38 cellular contexts compared by ENCODE assay signal in genomic region chr4:80252953-80253352, GRCh38. TPM values are rescaled to one million over a fixed set of nuclear protein-coding genes. Genes with fewer than 3 reads are reported as not detected.
"Had no signal": no experiment of that assay in that cellular context is flagged by ENCODE, and none has a peak within 500 bp of the region (broad histone marks: within the 10 kb centered on the region; RNA-seq: fewer than 3 reads in every experiment).

No MANE protein-coding gene starts in this region.

- H3K4me3 Mint-ChIP-seq: activated B cell treated with CpG ODN at 0.5 μM for 24 hours; activated CD4-positive, alpha-beta memory T cell treated with anti-CD3 and anti-CD28 coated beads for 36 hours; activated naive CD4-positive, alpha-beta T cell treated with anti-CD3 and anti-CD28 coated beads for 36 hours; activated naive CD8-positive, alpha-beta T cell; activated naive CD8-positive, alpha-beta T cell treated with anti-CD3 and anti-CD28 coated beads, Interleukin-2, amount 50 U/mL, for 24 hours; activated T-cell treated with anti-CD3 and anti-CD28 coated beads, Interleukin-2, amount 50 U/mL, for 4 hours; activated T-helper 1 cell treated with anti-CD3 and anti-CD28 coated beads, Interleukin-12 subunit alpha, Interleukin-12 subunit beta, Interleukin-2, Interleukin-4 antibody, amounts not matched to agents 30 ng/mL and 10 ng/mL and 1 ng/mL, durations not matched to agents 14 hours and 24 hours and 36 hours had no signal

- H3K4me1 Mint-ChIP-seq: activated B cell treated with CpG ODN at 0.5 μM for 24 hours; activated naive CD8-positive, alpha-beta T cell treated with anti-CD3 and anti-CD28 coated beads, Interleukin-2, amount 50 U/mL, for 24 hours had no signal

- H3K27me3 ChIP-seq: brain microvascular endothelial cell, Peyer's patch, SJSA1 had no signal

- H3K27ac Mint-ChIP-seq: activated B cell treated with CpG ODN at 0.5 μM for 24 hours; activated CD4-positive, alpha-beta memory T cell treated with anti-CD3 and anti-CD28 coated beads for 36 hours; activated naive CD4-positive, alpha-beta T cell treated with anti-CD3 and anti-CD28 coated beads for 36 hours; activated naive CD8-positive, alpha-beta T cell; activated naive CD8-positive, alpha-beta T cell treated with anti-CD3 and anti-CD28 coated beads, Interleukin-2, amount 50 U/mL, for 24 hours; activated T-helper 1 cell treated with anti-CD3 and anti-CD28 coated beads, Interleukin-12 subunit alpha, Interleukin-12 subunit beta, Interleukin-2, Interleukin-4 antibody, amounts not matched to agents 30 ng/mL and 10 ng/mL and 1 ng/mL, durations not matched to agents 14 hours and 24 hours and 36 hours had no signal

- H3K9me3 Mint-ChIP-seq: activated B cell treated with CpG ODN at 0.5 μM for 24 hours; activated CD4-positive, alpha-beta memory T cell treated with anti-CD3 and anti-CD28 coated beads for 36 hours; activated naive CD4-positive, alpha-beta T cell treated with anti-CD3 and anti-CD28 coated beads for 36 hours; activated naive CD8-positive, alpha-beta T cell treated with anti-CD3 and anti-CD28 coated beads, Interleukin-2, amount 50 U/mL, for 24 hours; activated T-cell treated with anti-CD3 and anti-CD28 coated beads, Interleukin-2, amount 50 U/mL, for 4 hours; activated T-helper 1 cell treated with anti-CD3 and anti-CD28 coated beads, Interleukin-12 subunit alpha, Interleukin-12 subunit beta, Interleukin-2, Interleukin-4 antibody, amounts not matched to agents 30 ng/mL and 10 ng/mL and 1 ng/mL, durations not matched to agents 14 hours and 24 hours and 36 hours had no signal

- H3K4me3 ChIP-seq: Peyer's patch, SJSA1 had no signal

- DNase-seq: activated B cell treated with CpG ODN at 0.5 μM for 24 hours; activated CD4-positive, alpha-beta memory T cell treated with anti-CD3 and anti-CD28 coated beads for 36 hours; activated CD4-positive, alpha-beta T cell treated with anti-CD3 and anti-CD28 coated beads for 4 hours; activated CD4-positive, alpha-beta T cell treated with anti-CD3 and anti-CD28 coated beads, Interleukin-2, amount 50 U/mL, for 1 hour; activated CD4-positive, CD25-positive, alpha-beta regulatory T cell treated with anti-CD3 and anti-CD28 coated beads, Interleukin-2, amount 50 U/mL, for 72 hours; activated CD8-positive, alpha-beta memory T cell treated with anti-CD3 and anti-CD28 coated beads, Interleukin-2, amount 50 U/mL, for 4 hours; activated gamma-delta T cell treated with Interleukin-2 at 50 U/mL for 16 hours; activated naive CD4-positive, alpha-beta T cell treated with anti-CD3 and anti-CD28 coated beads for 36 hours; activated naive CD8-positive, alpha-beta T cell treated with anti-CD3 and anti-CD28 coated beads, Interleukin-2, amount 50 U/mL, for 24 hours; activated T-cell treated with anti-CD3 and anti-CD28 coated beads for 4 hours; activated T-cell treated with anti-CD3 and anti-CD28 coated beads, Interleukin-2, amount 50 U/mL, for 4 hours; anterior cingulate cortex; brain microvascular endothelial cell; central memory CD4-positive, alpha-beta T cell; Kasumi-1; MM.1S; NCI-H1105; NCI-H1417 treated with DMSO at 0.1 percent for 48 hours; NCI-H187 treated with DMSO at 0.1 percent for 48 hours; NCI-H2081; NCI-H2171 treated with DMSO at 0.1 percent for 48 hours; NCI-H2227 treated with DMSO at 0.1 percent for 48 hours; NCI-H446; NCI-H510A treated with DMSO at 0.1 percent for 48 hours; NCI-H526 treated with DMSO at 0.1 percent for 48 hours; NCI-H774; PC-3; Peyer's patch; RPMI8226; SHP77 treated with DMSO at 0.1 percent for 48 hours; SW 1271; T-helper 1 cell; T-helper 2 cell; T-helper 9 cell had no signal

- ATAC-seq: activated naive CD8-positive, alpha-beta T cell treated with anti-CD3 and anti-CD28 coated beads, Interleukin-2, amount 50 U/mL, for 24 hours; activated T-cell treated with anti-CD3 and anti-CD28 coated beads, Interleukin-2, amount 50 U/mL, for 4 hours; PC-3 had no signal

- H3K36me3 Mint-ChIP-seq: activated CD4-positive, alpha-beta memory T cell treated with anti-CD3 and anti-CD28 coated beads for 36 hours; activated naive CD8-positive, alpha-beta T cell had no signal

- H3K36me3 ChIP-seq: brain microvascular endothelial cell, Peyer's patch, SJSA1 had no signal

- H3K27ac ChIP-seq: brain microvascular endothelial cell, Peyer's patch, SJSA1, VCaP had no signal

- H3K4me1 ChIP-seq: Peyer's patch had no signal

- H3K9me3 ChIP-seq: Peyer's patch, SJSA1 had no signal

RNA-seq across cellular contexts. Expression of gene FGF5, which starts 13.5 kb away (rescaled TPM):
- total RNA-seq: activated B cell treated with CpG ODN at 0.5 μM for 24 hours; activated CD4-positive, alpha-beta memory T cell treated with anti-CD3 and anti-CD28 coated beads for 36 hours; activated naive CD4-positive, alpha-beta T cell treated with anti-CD3 and anti-CD28 coated beads for 36 hours; activated T-cell treated with anti-CD3 and anti-CD28 coated beads, Interleukin-2, amount 50 U/mL, for 4 hours; activated T-helper 1 cell treated with anti-CD3 and anti-CD28 coated beads, Interleukin-12 subunit alpha, Interleukin-12 subunit beta, Interleukin-2, Interleukin-4 antibody, amounts not matched to agents 30 ng/mL and 10 ng/mL and 1 ng/mL, durations not matched to agents 14 hours and 24 hours and 36 hours; Peyer's patch had no signal
